ENCODE assay signal across 9 cellular contexts in genomic region chr4:26410385-26411293, GRCh38.
DNase-seq lines count a peak whose midpoint lies in the region; ATAC-seq and TF ChIP-seq lines count a peak whose summit lies in the region.
"Had no signal": no experiment of that assay in that cellular context is flagged by ENCODE, and none has a peak within 500 bp of the region (broad histone marks: within the 10 kb centered on the region; RNA-seq: fewer than 3 reads in every experiment).

No MANE protein-coding gene starts in this region.

- H3K4me3 ChIP-seq in Peyer's patch, result no peak overlapping the region
- H3K4me3 ChIP-seq in coronary artery, result no peak overlapping the region

- H3K4me1 ChIP-seq in Peyer's patch, result no peaks in the 10 kb centered on the region

- TF ChIP-seq CTCF in Peyer's patch (IDR thresholded peaks at IDR 0.05) (peak; percentile 19 to 83 (median 71)), coronary artery (IDR thresholded peaks at IDR 0.05) (peak; percentile 49)

- peaks cover 0 to 9% (median 0%) of the 10 kb centered on the region in 4 donors for H3K9me3 ChIP-seq in Peyer's patch

- H3K36me3 ChIP-seq in Peyer's patch, result peaks cover 0 to 17% (median 0%) of the 10 kb centered on the region in 3 donors

- TF ChIP-seq POLR2A in Peyer's patch (IDR thresholded peaks at IDR 0.05), result no peak

- H3K27ac ChIP-seq in Peyer's patch (no peak overlapping the region), coronary artery (no peak overlapping the region)

- DNase-seq in DMS 273 (lab: John Stamatoyannopoulos, UW; ENCODE audit: unreplicated experiment) (peak; percentile 61), DMS 273 treated with DMSO at 0.1 percent for 48 hours (lab: John Stamatoyannopoulos, UW) (no peak), KG1 (lab: John Stamatoyannopoulos, UW) (peak; percentile 4), Peyer's patch (no peak), coronary artery (ENCODE audit: low spot score) (no peak), medulla oblongata (ENCODE audit: extremely low spot score) (peak; percentile 91)
- DNase-seq: activated naive CD8-positive, alpha-beta T cell treated with anti-CD3 and anti-CD28 coated beads, Interleukin-2, amount 10 ng/mL, durations not matched to agents 7 days and 5 days had no signal

- no peaks in the 10 kb centered on the region for H3K27me3 ChIP-seq in Peyer's patch

- ATAC-seq in GM19023 (IDR thresholded peaks at IDR 0.05; ENCODE audit: unreplicated experiment), result peak; percentile 57
- no peak for ATAC-seq in HG03039 (IDR thresholded peaks at IDR 0.05; ENCODE audit: unreplicated experiment)

Comparison
In these comparisons a context has a peak if more than half of its experiments do, and no peak if none do; other contexts are left out.
1. DNase-seq: peak in DMS 273 (single experiment), KG1 (single experiment) and medulla oblongata (single experiment); none in DMS 273 treated with DMSO at 0.1 percent for 48 hours (single experiment), Peyer's patch (0 of 3) and coronary artery (single experiment).